In the genomic region with DNA sequence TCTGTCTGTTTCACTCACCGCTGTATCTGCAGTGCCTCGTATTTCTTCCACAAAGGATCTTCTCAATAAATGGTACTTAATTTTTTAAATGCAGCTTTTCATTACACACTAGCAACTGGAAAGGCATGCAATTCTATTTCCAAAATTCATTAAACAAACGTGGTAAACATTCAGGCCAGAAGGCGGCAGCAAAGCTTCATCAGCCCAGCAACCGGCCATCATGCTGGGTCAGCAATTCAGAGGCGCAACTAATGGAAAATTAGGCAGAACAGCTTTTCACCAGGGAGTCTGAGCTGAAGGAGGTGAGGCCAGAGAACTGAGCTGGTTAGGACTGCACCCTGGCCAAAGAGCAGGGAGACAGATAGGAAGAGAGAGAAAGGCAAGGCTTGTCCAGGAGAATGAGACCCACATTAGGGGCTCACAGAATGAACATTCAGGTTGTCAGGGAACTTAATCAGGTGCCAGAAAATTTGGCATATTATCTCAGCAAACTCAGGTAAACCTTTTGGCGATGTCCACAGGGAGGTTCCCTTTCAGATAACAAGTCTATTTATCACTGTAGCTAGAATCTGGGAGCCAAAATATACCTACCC, we compare ENCODE assay signal across 8 cellular contexts.
DNase-seq lines count a peak whose midpoint lies in the region; ATAC-seq and TF ChIP-seq lines count a peak whose summit lies in the region.

No MANE protein-coding gene starts in this region.

- intact Hi-C loops in tibial artery (cut with DNase I; ENCODE audit: low total_unique reads): loop anchor here (5.0 kb wide), 1 partner anchor 59 kb away; no protein-coding TSS in a partner anchor

- in situ Hi-C loops in brain microvascular endothelial cell (cut with HindIII; ENCODE audit: low pct_ligation_motif_present, low sequenced_read_pairs): no loop called here

- peaks cover 0 to under 1% (median 0%) of the 10 kb centered on the region in 3 donors for H3K9me3 ChIP-seq in tibial artery

- H3K36me3 ChIP-seq in brain microvascular endothelial cell (replicated peaks) (no peaks in the 10 kb centered on the region), tibial artery (no peaks in the 10 kb centered on the region)

- peak; percentile 61 for ATAC-seq in GM19351 (IDR thresholded peaks at IDR 0.05; ENCODE audit: unreplicated experiment)
- ATAC-seq in HG03521 (IDR thresholded peaks at IDR 0.05; ENCODE audit: unreplicated experiment): no peak
- ATAC-seq in GM21737 (IDR thresholded peaks at IDR 0.05; ENCODE audit: unreplicated experiment): no peak

- H3K4me1 ChIP-seq in tibial artery: peaks cover 0 to 52% (median 16%) of the 10 kb centered on the region in 4 donors

- H3K4me3 ChIP-seq in brain microvascular endothelial cell (ENCODE audit: low read depth, low read length) (no peak overlapping the region), tibial artery (no peak overlapping the region)

- DNase-seq in COLO829 (ENCODE audit: low spot score): peak; percentile 35
- peak; percentile 19 for DNase-seq in NCI-H1105 treated with DMSO at 0.1 percent for 48 hours (lab: John Stamatoyannopoulos, UW)
- DNase-seq in brain microvascular endothelial cell: peak; percentile 57
- DNase-seq in islet precursor cell: peak; percentile 74
- DNase-seq in tibial artery: peak; percentile 68 to 81

- H3K27me3 ChIP-seq in brain microvascular endothelial cell (replicated peaks) (no peaks in the 10 kb centered on the region), tibial artery (no peaks in the 10 kb centered on the region)

- peak; percentile 88 for TF ChIP-seq CTCF in brain microvascular endothelial cell (IDR thresholded peaks at IDR 0.05; ENCODE audit: low read depth, low read length, missing control alignments)
- TF ChIP-seq CTCF in tibial artery (IDR thresholded peaks at IDR 0.05): peak; percentile 83 to 84

- H3K27ac ChIP-seq in brain microvascular endothelial cell (no peak overlapping the region), tibial artery (peak overlapping the region; percentile 22 to 71)

Comparison
In these comparisons a context has a peak if more than half of its experiments do, and no peak if none do; other contexts are left out.
1. DNase-seq: peak in every context shown above with its lines; median percentile 74 in tibial artery; 74 in islet precursor cell; 57 in brain microvascular endothelial cell; 35 in COLO829; 19 in NCI-H1105 treated with DMSO at 0.1 percent for 48 hours.